Comparison of ENCODE assay signal across 17 cellular contexts in the genomic region with DNA sequence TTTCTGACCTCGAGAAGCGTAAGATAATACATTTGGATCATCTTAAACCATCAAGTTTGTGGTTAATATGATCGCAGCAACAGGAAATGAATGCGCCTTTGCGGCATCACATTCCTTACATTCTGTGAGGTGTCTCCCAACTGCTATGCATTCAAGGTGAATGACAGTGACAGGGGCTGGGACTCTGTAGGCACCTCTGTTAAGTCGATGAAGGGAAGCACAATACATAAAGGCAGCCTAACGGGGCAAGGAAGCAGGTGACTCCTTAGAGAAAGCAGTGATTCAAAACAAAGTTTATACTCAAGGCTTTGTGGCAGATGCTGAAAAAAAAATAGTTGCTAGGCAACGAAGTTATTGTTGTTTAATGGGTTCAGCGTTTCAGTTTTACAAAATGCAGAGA. TPM values are rescaled to one million over a fixed set of nuclear protein-coding genes. Genes with fewer than 3 reads are reported as not detected.
DNase-seq lines count a peak whose midpoint lies in the region; ATAC-seq and TF ChIP-seq lines count a peak whose summit lies in the region.
"Had no signal": no experiment of that assay in that cellular context is flagged by ENCODE, and none has a peak within 500 bp of the region (broad histone marks: within the 10 kb centered on the region; RNA-seq: fewer than 3 reads in every experiment).

No MANE protein-coding gene starts in this region.

- H3K36me3 Mint-ChIP-seq in CD4-positive, alpha-beta memory T cell: peaks cover 66 to 76% of the 10 kb centered on the region in 2 donors
- H3K36me3 Mint-ChIP-seq in activated T-helper 17 cell treated with anti-CD3 and anti-CD28 coated beads, Interleukin-2, amount 50 U/mL, for 72 hours (ENCODE audit: low read depth): peaks cover 99% of the 10 kb centered on the region

- intact Hi-C loops in CD4-positive, alpha-beta memory T cell (cut with micrococcal nuclease): loop anchor here (2.0 kb wide), 1 partner anchor 16 kb away; no protein-coding TSS in a partner anchor

- WGBS in mesendoderm (ENCODE audit: extremely low coverage, insufficient coverage, low lambda C conversion rate): no CpG with 5 or more reads among the region's 9 CpGs

- peak in 4 of 5 donors; percentile 26 to 49 (median 38) for DNase-seq in CD4-positive, alpha-beta memory T cell
- DNase-seq in HS-5 (ENCODE audit: low read depth) (peak; percentile 61), mesendoderm (peak; percentile 82), middle frontal gyrus (ENCODE audit: extremely low spot score, low spot score) (no peak), caudate nucleus (lab: John Stamatoyannopoulos, UW) (no peak), erythroblast (lab: John Stamatoyannopoulos, UW) (no peak)
- DNase-seq: activated CD4-positive, alpha-beta T cell treated with anti-CD3 and anti-CD28 coated beads, Interleukin-2, amount 50 U/mL, for 4 hours; activated naive CD4-positive, alpha-beta T cell; Karpas-422; midbrain; NCI-H2171 treated with DMSO at 0.1 percent for 48 hours; stimulated activated CD4-positive, alpha-beta T cell treated with anti-CD3 and anti-CD28 coated beads, Interleukin-4, amount 100 ng/mL, for 1 hour; T-helper 9 cell had no signal

- peaks cover 74% of the 10 kb centered on the region for H3K36me3 ChIP-seq in CD4-positive, alpha-beta memory T cell (ENCODE audit: insufficient read depth, low read length)
- H3K36me3 ChIP-seq in mesendoderm (ENCODE audit: control insufficient read depth, insufficient read depth, low read length): peaks cover 22% of the 10 kb centered on the region

- no peak overlapping the region for H3K27ac ChIP-seq in CD4-positive, alpha-beta memory T cell (ENCODE audit: low read depth, low read length)
- H3K27ac ChIP-seq in mesendoderm (ENCODE audit: low read depth, low read length) (no peak overlapping the region), caudate nucleus (ENCODE audit: low read depth, low read length) (no peak overlapping the region)
- H3K27ac ChIP-seq: BLaER1 treated with 17β-estradiol and CSF1 and Interleukin-3, amounts not matched to agents 10 nM and 100 nM had no signal

- H3K9me3 Mint-ChIP-seq in CD4-positive, alpha-beta memory T cell: no peaks in the 10 kb centered on the region
- no peaks in the 10 kb centered on the region for H3K9me3 Mint-ChIP-seq in activated T-helper 17 cell treated with anti-CD3 and anti-CD28 coated beads, Interleukin-2, amount 50 U/mL, for 72 hours

- no peak overlapping the region for H3K4me3 Mint-ChIP-seq in CD4-positive, alpha-beta memory T cell
- peak overlapping the region; percentile 21 for H3K4me3 Mint-ChIP-seq in activated T-helper 17 cell treated with anti-CD3 and anti-CD28 coated beads, Interleukin-2, amount 50 U/mL, for 72 hours

- peaks cover 14 to 23% (median 19%) of the 10 kb centered on the region in 4 donors for H3K4me1 Mint-ChIP-seq in CD4-positive, alpha-beta memory T cell
- peaks cover 25% of the 10 kb centered on the region for H3K4me1 Mint-ChIP-seq in activated T-helper 17 cell treated with anti-CD3 and anti-CD28 coated beads, Interleukin-2, amount 50 U/mL, for 72 hours

- H3K4me2 ChIP-seq in mesendoderm (ENCODE audit: low read length): no peak overlapping the region

- H2BK120ac ChIP-seq in mesendoderm (ENCODE audit: low read depth, low read length): no peak overlapping the region

- ATAC-seq in activated T-helper 17 cell treated with anti-CD3 and anti-CD28 coated beads, Interleukin-2, amount 50 U/mL, for 72 hours (replicated peaks): peak; percentile 39
- ATAC-seq in GM18909 (IDR thresholded peaks at IDR 0.05; ENCODE audit: poor library complexity, unreplicated experiment): no peak

- no peak overlapping the region for H3K18ac ChIP-seq in mesendoderm (ENCODE audit: low read length)

- no peak overlapping the region for H2AK5ac ChIP-seq in mesendoderm (ENCODE audit: low read length)

- TF ChIP-seq POLR2A in erythroblast (IDR thresholded peaks at IDR 0.05; ENCODE audit: low read length): no peak

- H4K5ac ChIP-seq in mesendoderm (ENCODE audit: low read length): no peak overlapping the region

- H3K27ac Mint-ChIP-seq in CD4-positive, alpha-beta memory T cell: peak overlapping the region; percentile 49 to 95 (median 75)
- H3K27ac Mint-ChIP-seq in activated T-helper 17 cell treated with anti-CD3 and anti-CD28 coated beads, Interleukin-2, amount 50 U/mL, for 72 hours: peak overlapping the region; percentile 81
- H3K27ac Mint-ChIP-seq: progenitor cell of endocrine pancreas had no signal

- no peak overlapping the region for H4K8ac ChIP-seq in mesendoderm (ENCODE audit: low read depth, low read length)

- no peak overlapping the region for H3K56ac ChIP-seq in mesendoderm (ENCODE audit: low read length)

- no peak overlapping the region for H2BK5ac ChIP-seq in mesendoderm (ENCODE audit: low read length)

- H3K9me3 ChIP-seq in CD4-positive, alpha-beta memory T cell (ENCODE audit: control insufficient read depth in 1 of 2, low read length in 2 of 2): no peaks in the 10 kb centered on the region
- H3K9me3 ChIP-seq: BLaER1 treated with 17β-estradiol and CSF1 and Interleukin-3, amounts not matched to agents 10 nM and 100 nM had no signal

- H3K27me3 Mint-ChIP-seq in CD4-positive, alpha-beta memory T cell: no peaks in the 10 kb centered on the region
- H3K27me3 Mint-ChIP-seq in activated T-helper 17 cell treated with anti-CD3 and anti-CD28 coated beads, Interleukin-2, amount 50 U/mL, for 72 hours: no peaks in the 10 kb centered on the region
- H3K27me3 Mint-ChIP-seq: progenitor cell of endocrine pancreas had no signal

- H3K79me1 ChIP-seq in mesendoderm (ENCODE audit: low read length): peaks cover 1% of the 10 kb centered on the region

- peaks cover 6% of the 10 kb centered on the region for H3K4me1 ChIP-seq in CD4-positive, alpha-beta memory T cell (ENCODE audit: insufficient read depth, low read length)
- H3K4me1 ChIP-seq in mesendoderm (ENCODE audit: control insufficient read depth, low read depth, low read length): no peaks in the 10 kb centered on the region

- no peak overlapping the region for H3K23ac ChIP-seq in mesendoderm (ENCODE audit: low read length)

- no peak overlapping the region for H2BK15ac ChIP-seq in mesendoderm (replicated peaks; ENCODE audit: low read depth)

- CTCF ChIA-PET in CD4-positive, alpha-beta memory T cell (lab: Charles Lee; ENCODE audit: partially characterized antibody): interaction anchor here (0.6 kb wide), 1 partner anchor 457 kb away, joined by 4 read pairs; no protein-coding TSS in a partner anchor

- POLR2A ChIA-PET in CD4-positive, alpha-beta memory T cell (lab: Charles Lee; ENCODE audit: partially characterized antibody): no interaction called here

- H3K27me3 ChIP-seq in CD4-positive, alpha-beta memory T cell (ENCODE audit: insufficient read depth, low read length): no peaks in the 10 kb centered on the region
- no peaks in the 10 kb centered on the region for H3K27me3 ChIP-seq in mesendoderm (ENCODE audit: insufficient read depth, low read length, poor library complexity)
- H3K27me3 ChIP-seq: BLaER1 treated with 17β-estradiol and CSF1 and Interleukin-3, amounts not matched to agents 10 nM and 100 nM had no signal

- H3K79me2 ChIP-seq in mesendoderm (ENCODE audit: control insufficient read depth, insufficient read depth, low read length): no peaks in the 10 kb centered on the region

- no peak overlapping the region for H3K9ac ChIP-seq in mesendoderm (ENCODE audit: low read length)

- no peak overlapping the region for H3K4ac ChIP-seq in mesendoderm (ENCODE audit: low read depth, low read length)

- H3K4me3 ChIP-seq in CD4-positive, alpha-beta memory T cell (ENCODE audit: low read length in 2 of 2): no peak overlapping the region
- no peak overlapping the region for H3K4me3 ChIP-seq in mesendoderm (ENCODE audit: low read length)
- H3K4me3 ChIP-seq: BLaER1 treated with 17β-estradiol and CSF1 and Interleukin-3, amounts not matched to agents 10 nM and 100 nM had no signal

RNA-seq across cellular contexts. Expression of gene EVPL, which starts 21.6 kb away (rescaled TPM):
- not detected for total RNA-seq in CD4-positive, alpha-beta memory T cell
- polyA plus RNA-seq in CD4-positive, alpha-beta memory T cell: not detected
- total RNA-seq in activated T-helper 17 cell treated with anti-CD3 and anti-CD28 coated beads, Interleukin-2, amount 50 U/mL, for 72 hours: under 1 TPM in 1 of 2 donors, not detected in 1; 0.11 TPM
- polyA plus RNA-seq in mesendoderm (2013, experiment 1 of 2): 0.14 TPM
- polyA plus RNA-seq in mesendoderm (2013, experiment 2 of 2): 0.11 TPM

RNA-seq across cellular contexts. Expression of gene SRP68, which starts 23.6 kb away (rescaled TPM):
- 10 to 100 TPM; 86.5 to 92.4 TPM for total RNA-seq in CD4-positive, alpha-beta memory T cell
- 10 to 100 TPM; 59.1 to 84.9 TPM for polyA plus RNA-seq in CD4-positive, alpha-beta memory T cell
- 100 to 1,000 TPM; 109 to 117 TPM for total RNA-seq in activated T-helper 17 cell treated with anti-CD3 and anti-CD28 coated beads, Interleukin-2, amount 50 U/mL, for 72 hours
- polyA plus RNA-seq in mesendoderm (2013, experiment 1 of 2): 61.7 TPM
- polyA plus RNA-seq in mesendoderm (2013, experiment 2 of 2): 60.7 TPM

RNA-seq across cellular contexts. Expression of gene GALR2, which starts 25.9 kb away (rescaled TPM):
- not detected for total RNA-seq in CD4-positive, alpha-beta memory T cell
- under 1 TPM in 1 of 2 donors, not detected in 1; 0.37 TPM for polyA plus RNA-seq in CD4-positive, alpha-beta memory T cell
- 10 to 100 TPM in 1 of 2 donors, 1 to 10 TPM in 1; 7.5 to 14.8 TPM for total RNA-seq in activated T-helper 17 cell treated with anti-CD3 and anti-CD28 coated beads, Interleukin-2, amount 50 U/mL, for 72 hours
- 0.24 TPM for polyA plus RNA-seq in mesendoderm (2013, experiment 1 of 2)
- polyA plus RNA-seq in mesendoderm (2013, experiment 2 of 2): 0.15 TPM

RNA-seq across cellular contexts. Expression of gene ZACN, which starts 30.3 kb away (rescaled TPM):
- under 1 TPM in 1 of 2 experiments, not detected in 1; 0.35 TPM for total RNA-seq in CD4-positive, alpha-beta memory T cell
- polyA plus RNA-seq in CD4-positive, alpha-beta memory T cell: 1 to 10 TPM in 1 of 2 donors, not detected in 1; 1.0 TPM
- total RNA-seq in activated T-helper 17 cell treated with anti-CD3 and anti-CD28 coated beads, Interleukin-2, amount 50 U/mL, for 72 hours: 10 to 100 TPM in 1 of 2 donors, 1 to 10 TPM in 1; 6.5 to 13.5 TPM
- 0.03 TPM for polyA plus RNA-seq in mesendoderm (2013, experiment 1 of 2)
- 0.01 TPM for polyA plus RNA-seq in mesendoderm (2013, experiment 2 of 2)

RNA-seq across cellular contexts. Expression of gene CDK3, which starts 48.1 kb away (rescaled TPM):
- 1 to 10 TPM; 9.6 to 9.7 TPM for total RNA-seq in CD4-positive, alpha-beta memory T cell
- polyA plus RNA-seq in CD4-positive, alpha-beta memory T cell: 1 to 10 TPM; 1.0 to 1.1 TPM
- total RNA-seq in activated T-helper 17 cell treated with anti-CD3 and anti-CD28 coated beads, Interleukin-2, amount 50 U/mL, for 72 hours: 1 to 10 TPM; 8.0 to 9.0 TPM
- 6.2 TPM for polyA plus RNA-seq in mesendoderm (2013, experiment 1 of 2)
- 6.2 TPM for polyA plus RNA-seq in mesendoderm (2013, experiment 2 of 2)

Comparison
In these comparisons a context has a peak if more than half of its experiments do, and no peak if none do; other contexts are left out.
1. DNase-seq: peak in CD4-positive, alpha-beta memory T cell (4 of 5), HS-5 (single experiment) and mesendoderm (single experiment); none in middle frontal gyrus (single experiment), caudate nucleus (0 of 61) and erythroblast (0 of 2).
2. RNA of gene GALR2, which starts 25.9 kb away (total RNA-seq): 7.5 to 14.8 TPM in activated T-helper 17 cell treated with anti-CD3 and anti-CD28 coated beads, Interleukin-2, amount 50 U/mL, for 72 hours; not detected in CD4-positive, alpha-beta memory T cell; every median in the first group is over 4 times any median in the second.